In genomic region chr4:162849922-162850321, GRCh38 we compare ENCODE assay signal across 27 cellular contexts.
"Had no signal": no experiment of that assay in that cellular context is flagged by ENCODE, and none has a peak within 500 bp of the region (broad histone marks: within the 10 kb centered on the region; RNA-seq: fewer than 3 reads in every experiment).

No MANE protein-coding gene starts in this region.

- H2AFZ ChIP-seq: parathyroid adenoma had no signal

- FAIRE-seq: kidney had no signal

- H3K27me3 Mint-ChIP-seq: activated B cell treated with CpG ODN at 0.5 μM for 24 hours; activated naive CD8-positive, alpha-beta T cell treated with anti-CD3 and anti-CD28 coated beads for 36 hours; naive B cell had no signal

- H3K27ac Mint-ChIP-seq: activated B cell treated with CpG ODN at 0.5 μM for 24 hours; activated CD4-positive, alpha-beta T cell treated with anti-CD3 and anti-CD28 coated beads for 36 hours; activated naive CD8-positive, alpha-beta T cell treated with anti-CD3 and anti-CD28 coated beads for 36 hours; endodermal cell; naive B cell; T-helper 1 cell treated with Interleukin-12 subunit alpha and Interleukin-12 subunit beta and Interleukin-4 antibody, amounts not matched to agents 30 μg/mL and 1 μg/mL, for 36 hours had no signal

- ATAC-seq: activated CD4-positive, alpha-beta T cell treated with anti-CD3 and anti-CD28 coated beads for 36 hours; foreskin keratinocyte; left lobe of liver; lower lobe of right lung had no signal

- H3K4me1 Mint-ChIP-seq: activated CD4-positive, alpha-beta T cell treated with anti-CD3 and anti-CD28 coated beads for 36 hours; activated naive CD8-positive, alpha-beta T cell treated with anti-CD3 and anti-CD28 coated beads for 36 hours; endodermal cell; naive B cell had no signal

- H3K9me3 Mint-ChIP-seq: activated B cell treated with CpG ODN at 0.5 μM for 24 hours; activated naive CD8-positive, alpha-beta T cell treated with anti-CD3 and anti-CD28 coated beads for 36 hours; naive B cell; T-helper 1 cell treated with Interleukin-12 subunit alpha and Interleukin-12 subunit beta and Interleukin-4 antibody, amounts not matched to agents 30 μg/mL and 1 μg/mL, for 36 hours had no signal

- H3K4me3 ChIP-seq: breast epithelium, lower lobe of right lung, sigmoid colon, smooth muscle cell, thoracic aorta, upper lobe of left lung had no signal

- H3K27me3 ChIP-seq: breast epithelium, foreskin keratinocyte, sigmoid colon, upper lobe of left lung had no signal

- H3K9me3 ChIP-seq: breast epithelium, lower lobe of right lung, sigmoid colon, thoracic aorta, upper lobe of left lung had no signal

- H3K36me3 ChIP-seq: breast epithelium, lower lobe of right lung, sigmoid colon, thoracic aorta, upper lobe of left lung had no signal

- H3K79me2 ChIP-seq: parathyroid adenoma had no signal

- DNase-seq: activated B cell treated with CpG ODN at 0.5 μM for 24 hours; activated CD4-positive, alpha-beta T cell treated with anti-CD3 and anti-CD28 coated beads for 36 hours; activated CD4-positive, alpha-beta T cell treated with anti-CD3 and anti-CD28 coated beads, Interleukin-2, amount 50 U/mL, for 48 hours; activated CD8-positive, alpha-beta memory T cell treated with anti-CD3 and anti-CD28 coated beads, Interleukin-2, amount 50 U/mL, for 48 hours; activated naive CD4-positive, alpha-beta T cell treated with Interleukin-2 at 50 U/mL for 16 hours; activated naive CD8-positive, alpha-beta T cell treated with anti-CD3 and anti-CD28 coated beads for 36 hours; activated T-cell treated with anti-CD3 and anti-CD28 coated beads, Interleukin-2, amount 50 U/mL, for 48 hours; cortex of kidney; endodermal cell; erythroblast; foreskin keratinocyte; kidney; lower lobe of right lung; naive B cell; nucleus accumbens; retina; sigmoid colon; stimulated activated CD4-positive, alpha-beta T cell treated with anti-CD3 and anti-CD28 coated beads, Interleukin-2, amount 100 ng/mL, for 48 hours; stimulated activated naive CD4-positive, alpha-beta T cell; T1000; upper lobe of left lung had no signal

- H3K27ac ChIP-seq: breast epithelium, foreskin keratinocyte, lower lobe of right lung, parathyroid adenoma, sigmoid colon, thoracic aorta, upper lobe of left lung had no signal

- H3K9ac ChIP-seq: parathyroid adenoma had no signal

- H3K4me3 Mint-ChIP-seq: activated B cell treated with CpG ODN at 0.5 μM for 24 hours; activated CD4-positive, alpha-beta T cell treated with anti-CD3 and anti-CD28 coated beads for 36 hours; activated naive CD8-positive, alpha-beta T cell treated with anti-CD3 and anti-CD28 coated beads for 36 hours; endodermal cell; naive B cell; T-helper 1 cell treated with Interleukin-12 subunit alpha and Interleukin-12 subunit beta and Interleukin-4 antibody, amounts not matched to agents 30 μg/mL and 1 μg/mL, for 36 hours had no signal

- H3K4me2 ChIP-seq: smooth muscle cell had no signal

- H3K4me1 ChIP-seq: breast epithelium, foreskin keratinocyte, lower lobe of right lung, parathyroid adenoma, upper lobe of left lung had no signal
